33 cellular contexts compared by ENCODE assay signal in genomic region chr1:160669802-160670201, GRCh38. TPM values are rescaled to one million over a fixed set of nuclear protein-coding genes. Genes with fewer than 3 reads are reported as not detected.
"Had no signal": no experiment of that assay in that cellular context is flagged by ENCODE, and none has a peak within 500 bp of the region (broad histone marks: within the 10 kb centered on the region; RNA-seq: fewer than 3 reads in every experiment).

No MANE protein-coding gene starts in this region.

- DNase-seq: activated B cell treated with CpG ODN at 0.5 μM for 24 hours; activated CD4-positive, alpha-beta T cell treated with anti-CD3 and anti-CD28 coated beads for 4 hours; activated CD4-positive, alpha-beta T cell treated with anti-CD3 and anti-CD28 coated beads, Interleukin-2, amount 10 ng/mL, durations not matched to agents 24 days and 14 days; activated CD4-positive, alpha-beta T cell treated with anti-CD3 and anti-CD28 coated beads, Interleukin-2, amount 50 U/mL, for 1 hour; activated CD4-positive, alpha-beta T cell treated with anti-CD3 and anti-CD28 coated beads, Interleukin-2, amount 50 U/mL, for 4 hours; activated CD4-positive, CD25-positive, alpha-beta regulatory T cell treated with anti-CD3 and anti-CD28 coated beads, Interleukin-2, amount 50 U/mL, for 72 hours; activated CD8-positive, alpha-beta memory T cell treated with anti-CD3 and anti-CD28 coated beads, Interleukin-2, amount 50 U/mL, for 4 hours; activated CD8-positive, alpha-beta T cell treated with anti-CD3 and anti-CD28 coated beads for 36 hours; activated effector memory CD4-positive, alpha-beta T cell treated with anti-CD3 and anti-CD28 coated beads, Interleukin-2, amount 50 U/mL, for 16 hours; activated gamma-delta T cell treated with Interleukin-2 at 50 U/mL for 16 hours; activated naive CD4-positive, alpha-beta T cell; activated naive CD4-positive, alpha-beta T cell treated with anti-CD3 and anti-CD28 coated beads for 36 hours; activated naive CD4-positive, alpha-beta T cell treated with anti-CD3 and anti-CD28 coated beads, Interleukin-2, amount 50 U/mL, for 16 hours; activated naive CD8-positive, alpha-beta T cell treated with anti-CD3 and anti-CD28 coated beads for 36 hours; activated T-cell treated with anti-CD3 and anti-CD28 coated beads for 4 hours; activated T-cell treated with anti-CD3 and anti-CD28 coated beads, Interleukin-2, amount 50 U/mL, for 1 hour; activated T-cell treated with anti-CD3 and anti-CD28 coated beads, Interleukin-2, amount 50 U/mL, for 4 hours; activated T-cell treated with anti-CD3 and anti-CD28 coated beads, Interleukin-2, amount 50 U/mL, for 72 hours; adrenal gland; amniotic stem cell; aorta; body of pancreas; brain microvascular endothelial cell; central memory CD4-positive, alpha-beta T cell; T-cell; T-helper 2 cell; T-helper 9 cell had no signal

- H3K4me1 ChIP-seq: body of pancreas, breast epithelium had no signal

- H3K27ac Mint-ChIP-seq: activated B cell treated with CpG ODN at 0.5 μM for 24 hours; activated CD8-positive, alpha-beta T cell treated with anti-CD3 and anti-CD28 coated beads for 36 hours; activated naive CD4-positive, alpha-beta T cell treated with anti-CD3 and anti-CD28 coated beads, Interleukin-2, amount 50 U/mL, for 72 hours; activated naive CD8-positive, alpha-beta T cell treated with anti-CD3 and anti-CD28 coated beads for 36 hours; T-cell; T-helper 2 cell treated with Interferon-gamma antibody and Interleukin-4, amounts not matched to agents 5 μg/mL and 100 μg/mL, for 36 hours had no signal

- H3K4me3 Mint-ChIP-seq: activated B cell treated with CpG ODN at 0.5 μM for 24 hours; activated CD4-positive, alpha-beta T cell treated with anti-CD3 and anti-CD28 coated beads, Interleukin-2, amount 10 ng/mL, durations not matched to agents 24 days and 14 days; activated CD8-positive, alpha-beta T cell treated with anti-CD3 and anti-CD28 coated beads for 36 hours; activated naive CD4-positive, alpha-beta T cell treated with anti-CD3 and anti-CD28 coated beads for 36 hours; activated naive CD8-positive, alpha-beta T cell treated with anti-CD3 and anti-CD28 coated beads for 36 hours; activated T-cell treated with anti-CD3 and anti-CD28 coated beads, Interleukin-2, amount 50 U/mL, for 4 hours; activated T-cell treated with anti-CD3 and anti-CD28 coated beads, Interleukin-2, amount 50 U/mL, for 72 hours; T-cell; T-helper 2 cell treated with Interferon-gamma antibody and Interleukin-4, amounts not matched to agents 5 μg/mL and 100 μg/mL, for 36 hours had no signal

- H3K9me3 Mint-ChIP-seq: activated B cell treated with CpG ODN at 0.5 μM for 24 hours; activated T-cell treated with anti-CD3 and anti-CD28 coated beads, Interleukin-2, amount 50 U/mL, for 4 hours; T-cell had no signal

- H3K27me3 Mint-ChIP-seq: activated B cell treated with CpG ODN at 0.5 μM for 24 hours; activated CD4-positive, alpha-beta T cell treated with anti-CD3 and anti-CD28 coated beads, Interleukin-2, amount 10 ng/mL, durations not matched to agents 24 days and 14 days; activated CD8-positive, alpha-beta T cell treated with anti-CD3 and anti-CD28 coated beads for 36 hours; activated naive CD8-positive, alpha-beta T cell treated with anti-CD3 and anti-CD28 coated beads for 36 hours; T-cell had no signal

- H3K36me3 ChIP-seq: adrenal gland, brain microvascular endothelial cell, breast epithelium had no signal

- H3K27ac ChIP-seq: adrenal gland, body of pancreas, brain microvascular endothelial cell, breast epithelium, VCaP had no signal

- H3K4me3 ChIP-seq: adrenal gland, body of pancreas, breast epithelium had no signal

- H3K27me3 ChIP-seq: adrenal gland, brain microvascular endothelial cell had no signal

RNA-seq across cellular contexts. Expression of gene SLAMF1, which starts 23.0 kb away (rescaled TPM):
- total RNA-seq: astrocyte, body of pancreas, cerebellum had no signal
- polyA plus RNA-seq: aorta had no signal

RNA-seq across cellular contexts. Expression of gene CD48, which starts 41.8 kb away (rescaled TPM):
- total RNA-seq: astrocyte had no signal
